In the genomic region with DNA sequence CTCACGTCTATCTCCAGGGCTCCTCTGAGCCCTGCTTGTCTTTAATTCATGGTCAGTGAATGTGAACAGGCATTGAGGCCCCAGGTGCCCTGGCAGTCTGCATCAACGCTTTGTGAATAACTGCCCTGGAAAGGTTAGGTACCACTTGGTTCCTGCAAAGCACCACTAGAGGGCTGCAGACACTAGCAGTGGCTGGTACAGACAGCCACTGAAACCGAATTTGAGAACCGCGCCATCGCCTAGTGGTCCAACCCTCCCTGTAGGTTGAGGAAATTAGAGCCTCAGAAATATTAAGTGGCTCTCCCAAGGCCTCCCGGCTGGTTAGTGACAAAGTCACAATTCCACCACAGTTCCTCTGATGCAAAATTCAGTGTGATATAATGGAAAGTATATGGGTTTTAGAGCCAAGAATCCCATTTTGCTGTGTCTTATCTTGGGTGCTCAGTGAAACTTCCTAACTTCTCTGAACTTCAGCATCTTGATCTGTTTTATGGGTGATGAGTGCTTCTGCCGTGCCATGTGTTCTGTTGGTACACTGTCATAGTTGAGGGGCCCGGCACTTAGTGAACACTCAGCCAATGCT, we compare ENCODE assay signal across 8 cellular contexts. TPM values are rescaled to one million over a fixed set of nuclear protein-coding genes. Genes with fewer than 3 reads are reported as not detected.
A peak's percentile ranks its signal among the peaks of the same experiment; 100 is the strongest.
DNase-seq lines count a peak whose midpoint lies in the region; ATAC-seq and TF ChIP-seq lines count a peak whose summit lies in the region.

No MANE protein-coding gene starts in this region.

- no peaks in the 10 kb centered on the region for H3K9me3 Mint-ChIP-seq in progenitor cell of endocrine pancreas (ENCODE audit: low read depth)

- no peak overlapping the region for H3K4me2 ChIP-seq in DND-41 (ENCODE audit: insufficient read depth, low read length)

- no peak overlapping the region for H3K27ac ChIP-seq in DND-41 (ENCODE audit: low read length)
- H3K27ac ChIP-seq in SJCRH30, result no peak overlapping the region
- peak overlapping the region; percentile 13 to 39 for H3K27ac ChIP-seq in uterus

- H4K20me1 ChIP-seq in DND-41 (ENCODE audit: insufficient read depth, low read length), result no peaks in the 10 kb centered on the region

- H3K4me3 ChIP-seq in DND-41 (ENCODE audit: low read depth in 1 of 2, low read length in 2 of 2) (no peak overlapping the region), SJCRH30 (no peak overlapping the region), uterus (no peak overlapping the region)

- H3K36me3 Mint-ChIP-seq in progenitor cell of endocrine pancreas (ENCODE audit: insufficient read depth), result no peaks in the 10 kb centered on the region

- H3K36me3 ChIP-seq in DND-41 (ENCODE audit: insufficient read depth, low read length), result no peaks in the 10 kb centered on the region
- no peaks in the 10 kb centered on the region for H3K36me3 ChIP-seq in SJCRH30
- no peaks in the 10 kb centered on the region for H3K36me3 ChIP-seq in uterus

- TF ChIP-seq CTCF in DND-41 (IDR thresholded peaks at IDR 0.05; ENCODE audit: borderline replicate concordance, extremely low read depth, low read length, poor library complexity, severe bottlenecking) (peak; percentile 93), progenitor cell of endocrine pancreas (IDR thresholded peaks at IDR 0.05; ENCODE audit: unreplicated experiment) (peak; percentile 94), uterus (IDR thresholded peaks at IDR 0.05) (peak; percentile 93 to 97 (median 94))

- H3K4me1 Mint-ChIP-seq in progenitor cell of endocrine pancreas (ENCODE audit: low read depth), result no peaks in the 10 kb centered on the region

- no peak overlapping the region for H3K9ac ChIP-seq in DND-41 (ENCODE audit: low read depth, low read length)

- no peaks in the 10 kb centered on the region for H3K9me3 ChIP-seq in DND-41 (ENCODE audit: insufficient read depth, low read length, severe bottlenecking)
- no peaks in the 10 kb centered on the region for H3K9me3 ChIP-seq in SJCRH30 (replicated peaks)
- H3K9me3 ChIP-seq in uterus, result no peaks in the 10 kb centered on the region

- ATAC-seq in DND-41 (ENCODE audit: insufficient read depth, low read depth) (peak; percentile 98), GM21723 (IDR thresholded peaks at IDR 0.05; ENCODE audit: unreplicated experiment) (peak; percentile 77)

- DNase-seq in DND-41 (peak; percentile 73), M059J (ENCODE audit: low read depth) (peak; percentile 70), SJCRH30 (peak; percentile 68 to 82), glomerular endothelial cell (ENCODE audit: extremely low read depth, low read depth, low spot score) (peak; percentile 23), progenitor cell of endocrine pancreas (ENCODE audit: low spot score, unreplicated experiment) (peak; percentile 53), uterus (peak; percentile 77 to 83)
- peak; percentile 17 to 53 (median 38) for DNase-seq in activated naive CD4-positive, alpha-beta T cell (lab: John Stamatoyannopoulos, UW)

- H3K79me2 ChIP-seq in DND-41 (ENCODE audit: insufficient read depth, low read length), result no peaks in the 10 kb centered on the region

- no peak overlapping the region for H3K27ac Mint-ChIP-seq in progenitor cell of endocrine pancreas

- peaks cover 6% of the 10 kb centered on the region for H3K27me3 ChIP-seq in DND-41 (ENCODE audit: insufficient read depth, low read length, poor library complexity)
- H3K27me3 ChIP-seq in SJCRH30, result no peaks in the 10 kb centered on the region
- H3K27me3 ChIP-seq in uterus, result no peaks in the 10 kb centered on the region

- peaks cover 3% of the 10 kb centered on the region; the same call in 1 of the 2 replicates for H3K4me1 ChIP-seq in DND-41 (ENCODE audit: insufficient read depth, low read length)
- peaks cover 3% of the 10 kb centered on the region; the same call in 1 of the 2 replicates for H3K4me1 ChIP-seq in SJCRH30
- H3K4me1 ChIP-seq in uterus, result no peaks in the 10 kb centered on the region

- TF ChIP-seq POLR2A in uterus (IDR thresholded peaks at IDR 0.05), result no peak

- intact Hi-C loops in uterus (cut with DNase I; ENCODE audit: low total_unique reads), result loop anchor here (5.0 kb wide), 2 partner anchors 132 to 147 kb away; no protein-coding TSS in a partner anchor

- H3K4me3 Mint-ChIP-seq in progenitor cell of endocrine pancreas (ENCODE audit: low read depth), result no peak overlapping the region

- 0 out of 2 replicates have a peak overlapping the region, but pooled peaks have one; percentile 42 for H2AFZ ChIP-seq in DND-41 (ENCODE audit: low read depth, low read length)

- no peaks in the 10 kb centered on the region for H3K27me3 Mint-ChIP-seq in progenitor cell of endocrine pancreas

RNA-seq across cellular contexts. Expression of gene BCL9, which starts 46.2 kb away (rescaled TPM):
- 8.8 and 18.1 TPM in 2 replicates for total RNA-seq in M059J (2014; rRNA removed; shearing (Covaris generic))
- total RNA-seq in SJCRH30 (2014; rRNA removed; shearing (Covaris generic)), result 18.8 and 19.0 TPM in 2 replicates
- total RNA-seq in glomerular endothelial cell (17.8 and 18.4 TPM in 2 replicates), progenitor cell of endocrine pancreas (84.8 and 86.7 TPM in 2 replicates), uterus (10 to 100 TPM in 2 of 4 donors, 1 to 10 TPM in 2; 4.6 to 55.1 (median 9.9) TPM)

Comparison
In these comparisons a context has a peak if more than half of its experiments do, and no peak if none do; other contexts are left out.
1. DNase-seq: peak in every context shown above with its lines; median percentile 80 in uterus; 75 in SJCRH30; 73 in DND-41; 70 in M059J; 53 in progenitor cell of endocrine pancreas; 38 in activated naive CD4-positive, alpha-beta T cell; 23 in glomerular endothelial cell.
2. H3K27ac ChIP-seq: peak in uterus (2 of 2); none in DND-41 (single experiment) and SJCRH30 (single experiment).
3. Peak in every context shown above with its lines, with median percentiles within 50 percentile points of each other: CTCF ChIP-seq.